Comparison of ENCODE assay signal across 1 cellular context in genomic region chr10:29144126-29144525, GRCh38.
TF ChIP-seq lines count a peak whose summit lies in the region.

No MANE protein-coding gene starts in this region.

TF ChIP-seq in IMR-90, 13 proteins besides CTCF, POLR2A, EP300 and RAD21 (continued from another document):
- no peak for TF ChIP-seq USF2 (IDR thresholded peaks at IDR 0.05; ENCODE audit: low read depth, low read length)
- TF ChIP-seq MXI1 (IDR thresholded peaks at IDR 0.05; ENCODE audit: borderline replicate concordance, low read depth, low read length) = no peak
- TF ChIP-seq SMC3 (IDR thresholded peaks at IDR 0.05; ENCODE audit: low read depth, low read length) = no peak
- TF ChIP-seq ELK1 (IDR thresholded peaks at IDR 0.05; ENCODE audit: borderline replicate concordance, low read depth, low read length) = no peak
- no peak for TF ChIP-seq RFX5 (IDR thresholded peaks at IDR 0.05; ENCODE audit: low read depth, low read length)
- no peak for TF ChIP-seq BHLHE40 (IDR thresholded peaks at IDR 0.05; ENCODE audit: low read depth, low read length)
